ENCODE assay signal across 8 cellular contexts in genomic region chr10:96832721-96833219, GRCh38. TPM values are rescaled to one million over a fixed set of nuclear protein-coding genes. Genes with fewer than 3 reads are reported as not detected.
DNase-seq lines count a peak whose midpoint lies in the region; ATAC-seq and TF ChIP-seq lines count a peak whose summit lies in the region.

No MANE protein-coding gene starts in this region.

- H3K27ac Mint-ChIP-seq in activated CD4-positive, alpha-beta memory T cell treated with anti-CD3 and anti-CD28 coated beads, Interleukin-2, amount 10 ng/mL, durations not matched to agents 7 days and 5 days = peak overlapping the region; percentile 59

- POLR2A ChIA-PET in activated CD4-positive, alpha-beta memory T cell treated with anti-CD3 and anti-CD28 coated beads, Interleukin-2, amount 10 ng/mL, durations not matched to agents 7 days and 5 days (lab: Charles Lee) = interaction anchor here (0.7 to 1.6 kb wide), 11 partner anchors 8 to 1559 kb away, joined by 3 to 7 read pairs (median 3); partner anchors contain the start of genes R3HCC1L and ZNF518A

- peak overlapping the region; percentile 80 for H3K4me3 ChIP-seq in AG10803 (ENCODE audit: low read length)

- H3K4me3 Mint-ChIP-seq in activated CD4-positive, alpha-beta memory T cell treated with anti-CD3 and anti-CD28 coated beads, Interleukin-2, amount 10 ng/mL, durations not matched to agents 7 days and 5 days = peak overlapping the region; percentile 85

- peaks cover 14% of the 10 kb centered on the region for H3K36me3 Mint-ChIP-seq in activated CD4-positive, alpha-beta memory T cell treated with anti-CD3 and anti-CD28 coated beads, Interleukin-2, amount 10 ng/mL, durations not matched to agents 7 days and 5 days (ENCODE audit: low read depth)

- CTCF ChIA-PET in activated CD4-positive, alpha-beta memory T cell treated with anti-CD3 and anti-CD28 coated beads, Interleukin-2, amount 10 ng/mL, durations not matched to agents 7 days and 5 days (lab: Charles Lee) = no interaction called here

- no peaks in the 10 kb centered on the region for H3K9me3 Mint-ChIP-seq in activated CD4-positive, alpha-beta memory T cell treated with anti-CD3 and anti-CD28 coated beads, Interleukin-2, amount 10 ng/mL, durations not matched to agents 7 days and 5 days

- no peaks in the 10 kb centered on the region for H3K27me3 Mint-ChIP-seq in activated CD4-positive, alpha-beta memory T cell treated with anti-CD3 and anti-CD28 coated beads, Interleukin-2, amount 10 ng/mL, durations not matched to agents 7 days and 5 days

- ATAC-seq in GM18868 (IDR thresholded peaks at IDR 0.05; ENCODE audit: unreplicated experiment) (peak; percentile 63), HG03097 (IDR thresholded peaks at IDR 0.05; ENCODE audit: low FRiP score, unreplicated experiment) (peak; percentile 45)

- no peak for TF ChIP-seq CTCF in AG10803 (conservative IDR thresholded peaks at IDR 0.05; ENCODE audit: low read length)

- peak; percentile 70 for DNase-seq in AG10803 (ENCODE audit: low read depth)
- peak; percentile 67 for DNase-seq in NCI-H510A (lab: John Stamatoyannopoulos, UW)
- DNase-seq in activated CD4-positive, alpha-beta memory T cell treated with anti-CD3 and anti-CD28 coated beads, Interleukin-2, amount 10 ng/mL, durations not matched to agents 7 days and 5 days = peak; percentile 88
- DNase-seq in effector CD8-positive, alpha-beta T cell (lab: John Stamatoyannopoulos, UW) = peak; percentile 75
- peak; percentile 82 for DNase-seq in medulla oblongata (ENCODE audit: extremely low spot score)
- peak; percentile 76 to 82 (median 77) for DNase-seq in stimulated activated CD4-positive, alpha-beta T cell treated with anti-CD3 and anti-CD28 coated beads, TNF-alpha, amount 100 ng/mL, for 4 hours (ENCODE audit: low read depth in 3 of 3)

- H3K4me1 Mint-ChIP-seq in activated CD4-positive, alpha-beta memory T cell treated with anti-CD3 and anti-CD28 coated beads, Interleukin-2, amount 10 ng/mL, durations not matched to agents 7 days and 5 days = peaks cover 48% of the 10 kb centered on the region

RNA-seq across cellular contexts. Expression of gene LCOR, which starts 0.7 kb away (rescaled TPM):
- 10 to 100 TPM; 25.2 to 25.7 TPM for total RNA-seq in activated CD4-positive, alpha-beta memory T cell treated with anti-CD3 and anti-CD28 coated beads, Interleukin-2, amount 10 ng/mL, durations not matched to agents 7 days and 5 days

Comparison
In these comparisons a context has a peak if more than half of its experiments do, and no peak if none do; other contexts are left out.
1. Peak in every context shown above with its lines: DNase-seq, ATAC-seq and H3K4me3 ChIP-seq.